ENCODE assay signal across 10 cellular contexts in genomic region chr20:40442181-40442963, GRCh38.
DNase-seq lines count a peak whose midpoint lies in the region; ATAC-seq, FAIRE-seq and TF ChIP-seq lines count a peak whose summit lies in the region.
"Had no signal": no experiment of that assay in that cellular context is flagged by ENCODE, and none has a peak within 500 bp of the region (broad histone marks: within the 10 kb centered on the region; RNA-seq: fewer than 3 reads in every experiment).

No MANE protein-coding gene starts in this region.

- FAIRE-seq in GM12891 (lab: Jason Lieb, UNC) = no peak

- no peaks in the 10 kb centered on the region for H3K9me3 ChIP-seq in right lobe of liver
- H3K9me3 ChIP-seq: gastrocnemius medialis had no signal

- intact Hi-C loops in right lobe of liver (cut with DNase I) = no loop called here

- H3K4me3 ChIP-seq in cardiac fibroblast (replicated peaks in 1 of 2; ENCODE audit: low read depth in 2 of 2, low read length in 2 of 2) = no peak overlapping the region
- H3K4me3 ChIP-seq in right lobe of liver = no peak overlapping the region
- H3K4me3 ChIP-seq: gastrocnemius medialis had no signal

- H3K27ac ChIP-seq in C4-2B (peak overlapping the region; percentile 11), right lobe of liver (no peak overlapping the region)
- H3K27ac ChIP-seq: gastrocnemius medialis had no signal

- H3K36me3 ChIP-seq in right lobe of liver = no peaks in the 10 kb centered on the region
- H3K36me3 ChIP-seq: gastrocnemius medialis had no signal

- ATAC-seq in right lobe of liver = peak; percentile 31 to 42 (median 37)
- no peak for ATAC-seq in GM21381 (IDR thresholded peaks at IDR 0.05; ENCODE audit: unreplicated experiment)
- ATAC-seq: gastrocnemius medialis had no signal

- H3K27me3 ChIP-seq in right lobe of liver = no peaks in the 10 kb centered on the region
- H3K27me3 ChIP-seq: gastrocnemius medialis had no signal

- no peak for TF ChIP-seq POLR2A in right lobe of liver (IDR thresholded peaks at IDR 0.05)
- TF ChIP-seq POLR2A in GM12891 (IDR thresholded peaks at IDR 0.05; ENCODE audit: low read depth, low read length) = no peak

- DNase-seq in HuH-7.5 (ENCODE audit: low spot score) (peak; percentile 29), cardiac fibroblast (ENCODE audit: low read depth in 2 of 2) (peak; percentile 4 to 19), right lobe of liver (no peak), UCSD-AML1 (lab: John Stamatoyannopoulos, UW; ENCODE audit: unreplicated experiment) (no peak), GM12891 (ENCODE audit: insufficient read length, low spot score) (no peak), NCI-H187 (lab: John Stamatoyannopoulos, UW) (no peak)
- DNase-seq: activated T-cell treated with anti-CD3 and anti-CD28 coated beads, Interleukin-2, amount 50 U/mL, for 1 hour; gastrocnemius medialis had no signal

- TF ChIP-seq CTCF in C4-2B (conservative IDR thresholded peaks at IDR 0.05) = no peak; the same call in 1 of the 2 replicates
- no peak for TF ChIP-seq CTCF in cardiac fibroblast (IDR thresholded peaks at IDR 0.05; ENCODE audit: low read depth, low read length)
- peak in 2 of 4 donors; percentile 5 to 10 for TF ChIP-seq CTCF in right lobe of liver (IDR thresholded peaks at IDR 0.05)

- WGBS in right lobe of liver (ENCODE audit: insufficient coverage, low coverage, low lambda C conversion rate, missing lambda C conversion rate) = 60% methylated on average over 5 of the region's 8 CpGs

- no peaks in the 10 kb centered on the region for H3K4me1 ChIP-seq in right lobe of liver
- H3K4me1 ChIP-seq: gastrocnemius medialis had no signal

TF ChIP-seq in GM12891, 5 proteins besides CTCF, POLR2A, EP300 and RAD21:
- TF ChIP-seq POLR2AphosphoS5 (IDR thresholded peaks at IDR 0.05; ENCODE audit: low read depth, low read length) (no peak), SPI1 (IDR thresholded peaks at IDR 0.05; ENCODE audit: low read depth, low read length) (no peak), TAF1 (IDR thresholded peaks at IDR 0.05; ENCODE audit: low read depth, low read length) (no peak), PAX5 (IDR thresholded peaks at IDR 0.05; ENCODE audit: insufficient read depth, low read length, severe bottlenecking) (no peak), POU2F2 (IDR thresholded peaks at IDR 0.05; ENCODE audit: low read depth, low read length) (no peak)

Comparison
In these comparisons a context has a peak if more than half of its experiments do, and no peak if none do; other contexts are left out.
1. DNase-seq: peak in HuH-7.5 (single experiment) and cardiac fibroblast (2 of 2); none in right lobe of liver (0 of 3), UCSD-AML1 (single experiment), GM12891 (single experiment) and NCI-H187 (0 of 2).